In genomic region chr9:128422783-128423150, GRCh38 we compare ENCODE assay signal across 23 cellular contexts. TPM values are rescaled to one million over a fixed set of nuclear protein-coding genes. Genes with fewer than 3 reads are reported as not detected.
DNase-seq lines count a peak whose midpoint lies in the region; ATAC-seq and TF ChIP-seq lines count a peak whose summit lies in the region.
"Had no signal": no experiment of that assay in that cellular context is flagged by ENCODE, and none has a peak within 500 bp of the region (broad histone marks: within the 10 kb centered on the region; RNA-seq: fewer than 3 reads in every experiment).

No MANE protein-coding gene starts in this region.

- H3K27me3 Mint-ChIP-seq in chondrocyte (ENCODE audit: low read depth) (no peaks in the 10 kb centered on the region), osteocyte (ENCODE audit: unreplicated experiment) (no peaks in the 10 kb centered on the region)

- 93 to 95% methylated on average over 5 of the region's 5 CpGs for WGBS in thyroid gland, 2 donors
- 93% methylated on average over 5 of the region's 5 CpGs for WGBS in hepatocyte (ENCODE audit: low lambda C conversion rate, missing lambda C conversion rate)

- no peak overlapping the region for H2AFZ ChIP-seq in Loucy (ENCODE audit: low read length)
- H2AFZ ChIP-seq in hepatocyte: no peak overlapping the region

- no peaks in the 10 kb centered on the region for H3K79me2 ChIP-seq in Loucy (ENCODE audit: insufficient read depth, low read length)
- no peaks in the 10 kb centered on the region for H3K79me2 ChIP-seq in hepatocyte

- H3K9me3 ChIP-seq in BLaER1 treated with 17β-estradiol and CSF1 and Interleukin-3, amounts not matched to agents 10 nM and 100 nM (replicated peaks in 1 of 11): no peaks in the 10 kb centered on the region
- no peaks in the 10 kb centered on the region for H3K9me3 ChIP-seq in Loucy (ENCODE audit: insufficient read depth, low read depth, low read length)
- no peaks in the 10 kb centered on the region for H3K9me3 ChIP-seq in thyroid gland
- H3K9me3 ChIP-seq in hepatocyte (ENCODE audit: low read depth): no peaks in the 10 kb centered on the region
- H3K9me3 ChIP-seq: left ventricle myocardium inferior had no signal

- peak overlapping the region in 7 of 11 experiments; percentile 90 to 99 (median 97); a peak in 8 of 22 replicates for H3K4me2 ChIP-seq in BLaER1 treated with 17β-estradiol and CSF1 and Interleukin-3, amounts not matched to agents 10 nM and 100 nM
- peak overlapping the region; percentile 78 for H3K4me2 ChIP-seq in Loucy (ENCODE audit: low read depth, low read length, poor library complexity, severe bottlenecking)
- no peak overlapping the region for H3K4me2 ChIP-seq in hepatocyte

- H3K4me3 ChIP-seq in BLaER1 treated with 17β-estradiol and CSF1 and Interleukin-3, amounts not matched to agents 10 nM and 100 nM: no peak overlapping the region
- H3K4me3 ChIP-seq in Loucy (ENCODE audit: low read length, poor library complexity, severe bottlenecking) (no peak overlapping the region), thyroid gland (replicated peaks in 1 of 3) (no peak overlapping the region), hepatocyte (no peak overlapping the region)
- H3K4me3 ChIP-seq: left ventricle myocardium inferior had no signal

- H3K27ac ChIP-seq in BLaER1 treated with 17β-estradiol and CSF1 and Interleukin-3, amounts not matched to agents 10 nM and 100 nM: no peak overlapping the region
- H3K27ac ChIP-seq in thyroid gland: no peak overlapping the region
- H3K27ac ChIP-seq in hepatocyte: no peak overlapping the region
- H3K27ac ChIP-seq: left ventricle myocardium inferior had no signal

- H3K4me3 Mint-ChIP-seq in chondrocyte (ENCODE audit: unreplicated experiment): peak overlapping the region; percentile 51
- H3K4me3 Mint-ChIP-seq in osteocyte (ENCODE audit: unreplicated experiment): peak overlapping the region; percentile 80
- H3K4me3 Mint-ChIP-seq: CD14-positive monocyte had no signal

- H3K4me1 ChIP-seq in BLaER1 treated with 17β-estradiol and CSF1 and Interleukin-3, amounts not matched to agents 10 nM and 100 nM: peaks cover 20 to 45% (median 34%) of the 10 kb centered on the region in 10 experiments
- peaks cover 13% of the 10 kb centered on the region for H3K4me1 ChIP-seq in Loucy (ENCODE audit: insufficient read depth, low read length, poor library complexity, severe bottlenecking)
- H3K4me1 ChIP-seq in thyroid gland: peaks cover 12 to 18% of the 10 kb centered on the region in 2 donors
- H3K4me1 ChIP-seq in hepatocyte (ENCODE audit: insufficient read depth): peaks cover 12% of the 10 kb centered on the region

- peaks cover 15 to 17% (median 16%) of the 10 kb centered on the region in 11 experiments for H3K27me3 ChIP-seq in BLaER1 treated with 17β-estradiol and CSF1 and Interleukin-3, amounts not matched to agents 10 nM and 100 nM
- H3K27me3 ChIP-seq in Loucy (ENCODE audit: insufficient read depth, low read length, poor library complexity, severe bottlenecking) (no peaks in the 10 kb centered on the region), thyroid gland (no peaks in the 10 kb centered on the region), hepatocyte (no peaks in the 10 kb centered on the region)

- peaks cover 9% of the 10 kb centered on the region for H3K36me3 Mint-ChIP-seq in chondrocyte (ENCODE audit: low read depth)
- peaks cover 9% of the 10 kb centered on the region for H3K36me3 Mint-ChIP-seq in osteocyte (ENCODE audit: unreplicated experiment)
- H3K36me3 Mint-ChIP-seq: CD14-positive monocyte, WTC11 had no signal

- H3K9me3 Mint-ChIP-seq in chondrocyte (ENCODE audit: low read depth) (no peaks in the 10 kb centered on the region), osteocyte (ENCODE audit: unreplicated experiment) (no peaks in the 10 kb centered on the region)
- H3K9me3 Mint-ChIP-seq: WTC11 had no signal

- intact Hi-C loops in thyroid gland (cut with DNase I): no loop called here

- H3K4me1 Mint-ChIP-seq in chondrocyte (ENCODE audit: low read depth): peaks cover 27% of the 10 kb centered on the region
- peaks cover 18% of the 10 kb centered on the region for H3K4me1 Mint-ChIP-seq in osteocyte (ENCODE audit: unreplicated experiment)

- no peak for TF ChIP-seq POLR2A in thyroid gland (IDR thresholded peaks at IDR 0.05)

- H4K20me1 ChIP-seq in BLaER1 treated with 17β-estradiol and CSF1 and Interleukin-3, amounts not matched to agents 10 nM and 100 nM: no peaks in the 10 kb centered on the region
- no peaks in the 10 kb centered on the region for H4K20me1 ChIP-seq in Loucy (ENCODE audit: insufficient read depth, low read length, poor library complexity, severe bottlenecking)
- no peaks in the 10 kb centered on the region for H4K20me1 ChIP-seq in hepatocyte (ENCODE audit: insufficient read depth, poor library complexity, severe bottlenecking)

- ATAC-seq in GM19397 (IDR thresholded peaks at IDR 0.05; ENCODE audit: unreplicated experiment): no peak
- ATAC-seq: SK-N-SH treated with all-trans-retinoic acid at 6 μM for 48 hours, WTC11 had no signal

- H3K27ac Mint-ChIP-seq in chondrocyte (ENCODE audit: unreplicated experiment) (no peak overlapping the region), osteocyte (ENCODE audit: unreplicated experiment) (no peak overlapping the region)
- H3K27ac Mint-ChIP-seq: WTC11 had no signal

- TF ChIP-seq CTCF in Loucy (conservative IDR thresholded peaks at IDR 0.05; ENCODE audit: low read length) (no peak), chondrocyte (IDR thresholded peaks at IDR 0.05) (no peak), osteocyte (IDR thresholded peaks at IDR 0.05) (no peak), thyroid gland (IDR thresholded peaks at IDR 0.05) (no peak), hepatocyte (IDR thresholded peaks at IDR 0.05; ENCODE audit: poor library complexity) (no peak)

- H3K9me2 ChIP-seq in Loucy (replicated peaks; ENCODE audit: low read depth, low read length): no peaks in the 10 kb centered on the region
- no peaks in the 10 kb centered on the region for H3K9me2 ChIP-seq in hepatocyte (replicated peaks; ENCODE audit: insufficient read depth)

- H3K36me3 ChIP-seq in BLaER1 treated with 17β-estradiol and CSF1 and Interleukin-3, amounts not matched to agents 10 nM and 100 nM: peaks cover 6 to 42% (median 20%) of the 10 kb centered on the region in 11 experiments; a peak in 17 of 22 replicates
- no peaks in the 10 kb centered on the region for H3K36me3 ChIP-seq in Loucy (ENCODE audit: insufficient read depth, low read length)
- no peaks in the 10 kb centered on the region for H3K36me3 ChIP-seq in thyroid gland
- no peaks in the 10 kb centered on the region for H3K36me3 ChIP-seq in hepatocyte (replicated peaks; ENCODE audit: insufficient read depth, low read depth)
- H3K36me3 ChIP-seq: left ventricle myocardium inferior had no signal

- peak overlapping the region in 1 of 11 experiments; percentile 1; a peak in 1 of 22 replicates for H3K9ac ChIP-seq in BLaER1 treated with 17β-estradiol and CSF1 and Interleukin-3, amounts not matched to agents 10 nM and 100 nM
- no peak overlapping the region for H3K9ac ChIP-seq in Loucy (ENCODE audit: low read depth, low read length, poor library complexity, severe bottlenecking)

- no peak for DNase-seq in chondrocyte (ENCODE audit: low spot score)
- DNase-seq in osteocyte (ENCODE audit: extremely low spot score, unreplicated experiment): no peak
- no peak for DNase-seq in NAMALWA (ENCODE audit: low spot score)
- DNase-seq in thyroid gland: no peak
- DNase-seq in hepatocyte (ENCODE audit: low spot score): no peak
- DNase-seq: ACHN; activated CD4-positive, alpha-beta T cell treated with anti-CD3 and anti-CD28 coated beads, Interleukin-2, amount 50 U/mL, for 1 hour; activated effector memory CD4-positive, alpha-beta T cell treated with anti-CD3 and anti-CD28 coated beads, Interleukin-2, amount 50 U/mL, for 16 hours; effector CD4-positive, alpha-beta T cell; foreskin melanocyte; hypothalamus; left ventricle myocardium inferior; NCI-H1105 treated with DMSO at 0.1 percent for 48 hours; NCI-H2029 treated with DMSO at 0.1 percent for 48 hours; NCI-H345; NCI-H748 treated with DMSO at 0.1 percent for 48 hours; T-helper 9 cell had no signal

- H3F3A ChIP-seq in Loucy (ENCODE audit: low read depth): no peaks in the 10 kb centered on the region

RNA-seq across cellular contexts. Expression of gene CERCAM, which starts 2.1 kb away (rescaled TPM):
- total RNA-seq in chondrocyte (217 to 282 TPM (median 280 TPM) in 3 replicates), osteocyte (128 and 132 TPM in 2 replicates), thyroid gland (10 to 100 TPM; 22.3 to 35.4 (median 27.2) TPM), hepatocyte (49.2 and 51.6 TPM in 2 replicates)
- 112 and 117 TPM in 2 replicates for polyA plus RNA-seq in hepatocyte

RNA-seq across cellular contexts. Expression of gene ODF2, which starts 33.0 kb away (rescaled TPM):
- total RNA-seq in chondrocyte (25.6 to 34.1 TPM (median 28.7 TPM) in 3 replicates), osteocyte (37.7 and 40.5 TPM in 2 replicates), thyroid gland (10 to 100 TPM; 21.9 to 25.5 (median 22.4) TPM), hepatocyte (18.5 and 20.5 TPM in 2 replicates)
- polyA plus RNA-seq in hepatocyte: 18.4 and 25.4 TPM in 2 replicates

RNA-seq across cellular contexts. Expression of gene URM1, which starts 51.6 kb away (rescaled TPM):
- total RNA-seq in chondrocyte (50.5 to 60.6 TPM (median 57.6 TPM) in 3 replicates), osteocyte (57.0 and 62.0 TPM in 2 replicates), thyroid gland (10 to 100 TPM; 24.3 to 39.4 (median 31.2) TPM), hepatocyte (32.7 and 33.8 TPM in 2 replicates)
- polyA plus RNA-seq in hepatocyte: 55.7 and 66.7 TPM in 2 replicates
